9 cellular contexts compared by ENCODE assay signal in genomic region chr1:205330161-205330560, GRCh38. TPM values are rescaled to one million over a fixed set of nuclear protein-coding genes. Genes with fewer than 3 reads are reported as not detected.
"Had no signal": no experiment of that assay in that cellular context is flagged by ENCODE, and none has a peak within 500 bp of the region (broad histone marks: within the 10 kb centered on the region; RNA-seq: fewer than 3 reads in every experiment).

No MANE protein-coding gene starts in this region.

- H3K4me2 ChIP-seq: GM23338 had no signal

- ATAC-seq: GM23338, HCT116, K562 had no signal

- H3K36me3 ChIP-seq: HAP-1 had no signal

- H2AFZ ChIP-seq: GM23338 had no signal

- H3K9me3 ChIP-seq: HAP-1 had no signal

- H3K4me3 ChIP-seq: GM23338, HAP-1, K562 had no signal

- DNase-seq: H7, HFFc6, IMR-90 had no signal

RNA-seq across cellular contexts. Expression of gene KLHDC8A, which starts 26.6 kb away (rescaled TPM):
- total RNA-seq: H4, HFFc6, HT-29, IMR-90 had no signal
